In genomic region chr1:112731451-112731850, GRCh38 we compare ENCODE assay signal across 22 cellular contexts. TPM values are rescaled to one million over a fixed set of nuclear protein-coding genes. Genes with fewer than 3 reads are reported as not detected.
DNase-seq lines count a peak whose midpoint lies in the region; ATAC-seq, FAIRE-seq and TF ChIP-seq lines count a peak whose summit lies in the region.
"Had no signal": no experiment of that assay in that cellular context is flagged by ENCODE, and none has a peak within 500 bp of the region (broad histone marks: within the 10 kb centered on the region; RNA-seq: fewer than 3 reads in every experiment).

No MANE protein-coding gene starts in this region.

- H3K4me1 Mint-ChIP-seq in activated CD4-positive, alpha-beta T cell treated with anti-CD3 and anti-CD28 coated beads, Interleukin-2, amount 10 ng/mL, durations not matched to agents 24 days and 14 days: no peaks in the 10 kb centered on the region
- H3K4me1 Mint-ChIP-seq: CD4-positive, CD25-positive, alpha-beta regulatory T cell had no signal

- H3K79me2 ChIP-seq in K562 (ENCODE audit: control insufficient read depth, insufficient read depth, low read length): no peaks in the 10 kb centered on the region

- H3K9me3 ChIP-seq in BLaER1 treated with 17β-estradiol and CSF1 and Interleukin-3, amounts not matched to agents 10 nM and 100 nM (replicated peaks in 1 of 11): peaks cover 0 to 6% (median 0%) of the 10 kb centered on the region in 11 experiments; a peak in 1 of 22 replicates
- H3K9me3 ChIP-seq in K562 (replicated peaks; ENCODE audit: control insufficient read depth, insufficient read depth, low read depth, low read length): no peaks in the 10 kb centered on the region
- H3K9me3 ChIP-seq: A549, BE2C, Caco-2 had no signal

- peaks cover 21 to 44% (median 33%) of the 10 kb centered on the region in 10 experiments; a peak in 19 of 20 replicates for H3K4me1 ChIP-seq in BLaER1 treated with 17β-estradiol and CSF1 and Interleukin-3, amounts not matched to agents 10 nM and 100 nM
- no peaks in the 10 kb centered on the region for H3K4me1 ChIP-seq in K562 (replicated peaks in 1 of 2; ENCODE audit: control insufficient read depth in 2 of 2, insufficient read depth in 2 of 2, low read length in 2 of 2)
- H3K4me1 ChIP-seq: A549, BE2C had no signal

- no peak overlapping the region for H3K27ac Mint-ChIP-seq in activated CD4-positive, alpha-beta T cell treated with anti-CD3 and anti-CD28 coated beads, Interleukin-2, amount 10 ng/mL, durations not matched to agents 24 days and 14 days
- H3K27ac Mint-ChIP-seq: CD4-positive, CD25-positive, alpha-beta regulatory T cell; CD8-positive, alpha-beta T cell had no signal

- no peak for TF ChIP-seq POLR2A in K562 (conservative IDR thresholded peaks at IDR 0.05)

- H3K9me3 Mint-ChIP-seq in activated CD4-positive, alpha-beta T cell treated with anti-CD3 and anti-CD28 coated beads, Interleukin-2, amount 10 ng/mL, durations not matched to agents 24 days and 14 days: peaks cover 4% of the 10 kb centered on the region
- H3K9me3 Mint-ChIP-seq: CD4-positive, CD25-positive, alpha-beta regulatory T cell; CD8-positive, alpha-beta T cell had no signal

- no peak for TF ChIP-seq CTCF in K562 (IDR thresholded peaks at IDR 0.05 in 2 of 3, conservative IDR thresholded peaks at IDR 0.05 in 1 of 3; ENCODE audit: insufficient read depth in 2 of 3, low read depth in 1 of 3, low read length in 3 of 3)

- FAIRE-seq in K562 (lab: Jason Lieb, UNC): no peak
- FAIRE-seq: A549, GM19239, H1 had no signal

- no peak overlapping the region for H3K4me3 Mint-ChIP-seq in activated CD4-positive, alpha-beta T cell treated with anti-CD3 and anti-CD28 coated beads, Interleukin-2, amount 10 ng/mL, durations not matched to agents 24 days and 14 days
- H3K4me3 Mint-ChIP-seq: CD8-positive, alpha-beta T cell had no signal

- intact Hi-C loops in K562 (cut with micrococcal nuclease): no loop called here
- intact Hi-C loops in activated CD4-positive, alpha-beta T cell treated with anti-CD3 and anti-CD28 coated beads, Interleukin-2, amount 10 ng/mL, durations not matched to agents 24 days and 14 days (cut with micrococcal nuclease): no loop called here

- CTCF ChIA-PET in K562 (lab: Yijun Ruan, JAX; ENCODE audit: low intra/inter-chr PET ratio): no interaction called here

- no peak for TF ChIP-seq EP300 in K562 (IDR thresholded peaks at IDR 0.05; ENCODE audit: low read length)

- H3K4me3 ChIP-seq in BLaER1 treated with 17β-estradiol and CSF1 and Interleukin-3, amounts not matched to agents 10 nM and 100 nM: no peak overlapping the region
- H3K4me3 ChIP-seq in K562: no peak overlapping the region
- H3K4me3 ChIP-seq: A549, GM23248 had no signal

- BruUV-seq in K562 (replicated peaks; lab: Mats Ljungman, UMichigan): no TSS peak

- peak; percentile 60 for DNase-seq in HCEC 1CT
- no peak for DNase-seq in K562 (ENCODE audit: extremely low read depth in 1 of 4, low spot score in 3 of 4)
- no peak for DNase-seq in activated CD4-positive, alpha-beta T cell treated with anti-CD3 and anti-CD28 coated beads, Interleukin-2, amount 10 ng/mL, durations not matched to agents 24 days and 14 days
- DNase-seq in NCI-H82 treated with DMSO at 0.1 percent for 48 hours (lab: John Stamatoyannopoulos, UW; ENCODE audit: unreplicated experiment): no peak
- DNase-seq: 8988T; ACHN; BE2C; Caco-2; CD4-positive, CD25-positive, alpha-beta regulatory T cell; CD8-positive, alpha-beta T cell; DMS153; DND-41; EL; GM23248; H7 had no signal

- no peaks in the 10 kb centered on the region for H3K36me3 ChIP-seq in BLaER1 treated with 17β-estradiol and CSF1 and Interleukin-3, amounts not matched to agents 10 nM and 100 nM
- H3K36me3 ChIP-seq in K562 (ENCODE audit: control insufficient read depth, insufficient read depth, low read length): no peaks in the 10 kb centered on the region
- H3K36me3 ChIP-seq: BE2C had no signal

- H3K9ac ChIP-seq in BLaER1 treated with 17β-estradiol and CSF1 and Interleukin-3, amounts not matched to agents 10 nM and 100 nM: no peak overlapping the region
- no peak overlapping the region for H3K9ac ChIP-seq in K562 (ENCODE audit: insufficient read depth in 1 of 2, low read depth in 2 of 2, low read length in 2 of 2)
- H3K9ac ChIP-seq: GM23248 had no signal

- in situ Hi-C loops in K562 (cut with MboI): no loop called here

- peak overlapping the region; percentile 31 to 66 (median 43); a peak in 17 of 22 replicates for H3K4me2 ChIP-seq in BLaER1 treated with 17β-estradiol and CSF1 and Interleukin-3, amounts not matched to agents 10 nM and 100 nM
- H3K4me2 ChIP-seq in K562 (ENCODE audit: insufficient read depth, low read length): no peak overlapping the region
- H3K4me2 ChIP-seq: A549 had no signal

- WGBS in K562 (ENCODE audit: insufficient coverage, low coverage, missing lambda C conversion rate): 6% methylated on average over 1 of the region's 1 CpG

- H3K27me3 Mint-ChIP-seq in activated CD4-positive, alpha-beta T cell treated with anti-CD3 and anti-CD28 coated beads, Interleukin-2, amount 10 ng/mL, durations not matched to agents 24 days and 14 days: peaks cover 2% of the 10 kb centered on the region

- no peak for ATAC-seq in K562
- ATAC-seq in HG02870 (IDR thresholded peaks at IDR 0.05; ENCODE audit: unreplicated experiment): no peak
- ATAC-seq: A549; CD8-positive, alpha-beta T cell; HCT116 had no signal

- H4K20me1 ChIP-seq in BLaER1 treated with 17β-estradiol and CSF1 and Interleukin-3, amounts not matched to agents 10 nM and 100 nM: no peaks in the 10 kb centered on the region
- H4K20me1 ChIP-seq in K562 (replicated peaks; ENCODE audit: control insufficient read depth, insufficient read depth, low read length): no peaks in the 10 kb centered on the region

- H3K27me3 ChIP-seq in BLaER1 treated with 17β-estradiol and CSF1 and Interleukin-3, amounts not matched to agents 10 nM and 100 nM: no peaks in the 10 kb centered on the region
- peaks cover 16 to 32% of the 10 kb centered on the region in 2 experiments; a peak in 4 of 5 replicates for H3K27me3 ChIP-seq in K562 (ENCODE audit: control insufficient read depth in 2 of 2, insufficient read depth in 2 of 2, low read length in 2 of 2)
- H3K27me3 ChIP-seq: BE2C had no signal

- H3K36me3 Mint-ChIP-seq in activated CD4-positive, alpha-beta T cell treated with anti-CD3 and anti-CD28 coated beads, Interleukin-2, amount 10 ng/mL, durations not matched to agents 24 days and 14 days (ENCODE audit: low read depth): no peaks in the 10 kb centered on the region
- H3K36me3 Mint-ChIP-seq: CD4-positive, CD25-positive, alpha-beta regulatory T cell; CD8-positive, alpha-beta T cell had no signal

- peak overlapping the region in 1 of 11 experiments; percentile 22; a peak in 2 of 22 replicates for H3K27ac ChIP-seq in BLaER1 treated with 17β-estradiol and CSF1 and Interleukin-3, amounts not matched to agents 10 nM and 100 nM
- no peak overlapping the region for H3K27ac ChIP-seq in K562 (ENCODE audit: extremely low read depth, low read depth, low read length)
- H3K27ac ChIP-seq: A549, C4-2B, GM23248 had no signal

- H2AFZ ChIP-seq in K562 (ENCODE audit: low read depth, low read length): no peak overlapping the region
- H2AFZ ChIP-seq: GM23248 had no signal

- no peaks in the 10 kb centered on the region for H3K9me1 ChIP-seq in K562 (ENCODE audit: control insufficient read depth, insufficient read depth, low read length)

- POLR2A ChIA-PET in K562 (lab: Yijun Ruan, JAX): no interaction called here

- TF ChIP-seq RAD21 in K562 (CRISPR knock-in tag; conservative IDR thresholded peaks at IDR 0.05 in 1 of 2, IDR thresholded peaks at IDR 0.05 in 1 of 2): no peak

RNA-seq across cellular contexts. Expression of gene PPM1J, which starts 16.3 kb away (rescaled TPM):
- 6.3 and 17.9 TPM in 2 replicates for total RNA-seq in K562 (2011; cell fraction: chromatin; rRNA removed; ENCODE audit: low replicate concordance)
- 12.8 and 15.3 TPM in 2 replicates for total RNA-seq in K562 (2011; cell fraction: nucleolus; rRNA removed)
- total RNA-seq in K562 (2011; cell fraction: nucleoplasm; rRNA removed): 9.6 and 9.9 TPM in 2 replicates
- 6.0 and 6.5 TPM in 2 replicates for total RNA-seq in K562 (2014; rRNA removed)
- total RNA-seq in K562 (2014; rRNA removed; fragmentation: Illumina TruSeq; extraction: Trizol): 1.2 and 1.3 TPM in 2 replicates
- total RNA-seq in K562 (2015; rRNA removed; fragmentation: Illumina TruSeq; extraction: Trizol): 0.98 and 1.1 TPM in 2 replicates
- total RNA-seq in K562 (2021): 5.1 and 7.1 TPM in 2 replicates
- 10.5 and 18.4 TPM in 2 replicates for polyA plus RNA-seq in K562 (2011; rRNA removed)
- 20.6 and 20.7 TPM in 2 replicates for polyA plus RNA-seq in K562 (2011; cell fraction: cytosol; rRNA removed)
- 80.5 and 82.8 TPM in 2 replicates for polyA plus RNA-seq in K562 (2011; cell fraction: nucleus; rRNA removed)
- 3.0 and 3.4 TPM in 2 replicates for polyA plus RNA-seq in K562 (2012)
- 4.2 and 5.0 TPM in 2 replicates for polyA plus RNA-seq in K562 (2014; fragmentation: Illumina TruSeq; extraction: Trizol)
- under 1 TPM; 0.25 to 0.31 TPM for polyA plus RNA-seq in K562 (2014; fragmentation: Nextera tagmentation; extraction: Ambion mirVana)
- 8.2 and 8.5 TPM in 2 replicates for polyA plus RNA-seq in K562 (2014; rRNA removed)
- polyA minus RNA-seq in K562 (2011; rRNA and poly(A)+ RNA removed): 2.1 and 3.8 TPM in 2 replicates
- 3.0 and 6.5 TPM in 2 replicates for polyA minus RNA-seq in K562 (2011; cell fraction: cytosol; rRNA and poly(A)+ RNA removed)
- 7.4 and 9.1 TPM in 2 replicates for polyA minus RNA-seq in K562 (2011; cell fraction: nucleus; rRNA and poly(A)+ RNA removed)
- 1.2 and 1.4 TPM in 2 replicates for total RNA-seq in activated CD4-positive, alpha-beta T cell treated with anti-CD3 and anti-CD28 coated beads, Interleukin-2, amount 10 ng/mL, durations not matched to agents 24 days and 14 days
- total RNA-seq: CD4-positive, CD25-positive, alpha-beta regulatory T cell had no signal
- polyA plus RNA-seq: CD4-positive, CD25-positive, alpha-beta regulatory T cell had no signal

RNA-seq across cellular contexts. Expression of gene RHOC, which starts 24.5 kb away (rescaled TPM):
- 107 and 260 TPM in 2 replicates for total RNA-seq in K562 (2011; cell fraction: chromatin; rRNA removed; ENCODE audit: low replicate concordance)
- 237 and 244 TPM in 2 replicates for total RNA-seq in K562 (2011; cell fraction: nucleolus; rRNA removed)
- total RNA-seq in K562 (2011; cell fraction: nucleoplasm; rRNA removed): 195 and 210 TPM in 2 replicates
- total RNA-seq in K562 (2014; rRNA removed) (275 and 287 TPM in 2 replicates), K562 (2014; rRNA removed; fragmentation: Illumina TruSeq; extraction: Trizol) (131 and 169 TPM in 2 replicates), K562 (2015; rRNA removed; fragmentation: Illumina TruSeq; extraction: Trizol) (200 and 204 TPM in 2 replicates), K562 (2021) (186 and 203 TPM in 2 replicates)
- polyA plus RNA-seq in K562 (2011; rRNA removed) (364 and 370 TPM in 2 replicates), K562 (2014; fragmentation: Illumina TruSeq; extraction: Trizol) (336 and 344 TPM in 2 replicates), K562 (2014; fragmentation: Nextera tagmentation; extraction: Ambion mirVana) (10 to 100 TPM; 35.2 to 82.7 TPM), K562 (2014; rRNA removed) (248 and 267 TPM in 2 replicates)
- 478 and 580 TPM in 2 replicates for polyA plus RNA-seq in K562 (2011; cell fraction: cytosol; rRNA removed)
- 338 and 429 TPM in 2 replicates for polyA plus RNA-seq in K562 (2011; cell fraction: nucleus; rRNA removed)
- polyA plus RNA-seq in K562 (2012): 332 and 339 TPM in 2 replicates
- 273 and 333 TPM in 2 replicates for polyA minus RNA-seq in K562 (2011; rRNA and poly(A)+ RNA removed)
- 125 and 156 TPM in 2 replicates for polyA minus RNA-seq in K562 (2011; cell fraction: cytosol; rRNA and poly(A)+ RNA removed)
- 103 and 138 TPM in 2 replicates for polyA minus RNA-seq in K562 (2011; cell fraction: nucleus; rRNA and poly(A)+ RNA removed)
- 48.5 and 53.4 TPM in 2 replicates for total RNA-seq in activated CD4-positive, alpha-beta T cell treated with anti-CD3 and anti-CD28 coated beads, Interleukin-2, amount 10 ng/mL, durations not matched to agents 24 days and 14 days

RNA-seq across cellular contexts. Expression of gene MOV10, which starts 57.0 kb away (rescaled TPM):
- 194 and 432 TPM in 2 replicates for total RNA-seq in K562 (2011; cell fraction: chromatin; rRNA removed; ENCODE audit: low replicate concordance)
- total RNA-seq in K562 (2011; cell fraction: nucleolus; rRNA removed): 231 and 262 TPM in 2 replicates
- 196 and 201 TPM in 2 replicates for total RNA-seq in K562 (2011; cell fraction: nucleoplasm; rRNA removed)
- total RNA-seq in K562 (2014; rRNA removed) (46.5 and 75.8 TPM in 2 replicates), K562 (2014; rRNA removed; fragmentation: Illumina TruSeq; extraction: Trizol) (32.1 and 46.8 TPM in 2 replicates), K562 (2015; rRNA removed; fragmentation: Illumina TruSeq; extraction: Trizol) (49.5 and 50.8 TPM in 2 replicates), K562 (2021) (93.9 and 101 TPM in 2 replicates)
- polyA plus RNA-seq in K562 (2011; rRNA removed) (50.2 and 86.0 TPM in 2 replicates), K562 (2014; fragmentation: Illumina TruSeq; extraction: Trizol) (101 and 105 TPM in 2 replicates), K562 (2014; fragmentation: Nextera tagmentation; extraction: Ambion mirVana) (10 to 100 TPM; 16.7 to 39.6 TPM), K562 (2014; rRNA removed) (72.0 and 92.8 TPM in 2 replicates)
- 55.2 and 72.8 TPM in 2 replicates for polyA plus RNA-seq in K562 (2011; cell fraction: cytosol; rRNA removed)
- 327 and 544 TPM in 2 replicates for polyA plus RNA-seq in K562 (2011; cell fraction: nucleus; rRNA removed)
- polyA plus RNA-seq in K562 (2012): 78.3 and 153 TPM in 2 replicates
- 34.4 and 47.1 TPM in 2 replicates for polyA minus RNA-seq in K562 (2011; rRNA and poly(A)+ RNA removed)
- 65.8 and 66.5 TPM in 2 replicates for polyA minus RNA-seq in K562 (2011; cell fraction: cytosol; rRNA and poly(A)+ RNA removed)
- 127 and 129 TPM in 2 replicates for polyA minus RNA-seq in K562 (2011; cell fraction: nucleus; rRNA and poly(A)+ RNA removed)
- 70.7 and 76.7 TPM in 2 replicates for total RNA-seq in activated CD4-positive, alpha-beta T cell treated with anti-CD3 and anti-CD28 coated beads, Interleukin-2, amount 10 ng/mL, durations not matched to agents 24 days and 14 days
